Comparison of ENCODE assay signal across 8 cellular contexts in the genomic region with DNA sequence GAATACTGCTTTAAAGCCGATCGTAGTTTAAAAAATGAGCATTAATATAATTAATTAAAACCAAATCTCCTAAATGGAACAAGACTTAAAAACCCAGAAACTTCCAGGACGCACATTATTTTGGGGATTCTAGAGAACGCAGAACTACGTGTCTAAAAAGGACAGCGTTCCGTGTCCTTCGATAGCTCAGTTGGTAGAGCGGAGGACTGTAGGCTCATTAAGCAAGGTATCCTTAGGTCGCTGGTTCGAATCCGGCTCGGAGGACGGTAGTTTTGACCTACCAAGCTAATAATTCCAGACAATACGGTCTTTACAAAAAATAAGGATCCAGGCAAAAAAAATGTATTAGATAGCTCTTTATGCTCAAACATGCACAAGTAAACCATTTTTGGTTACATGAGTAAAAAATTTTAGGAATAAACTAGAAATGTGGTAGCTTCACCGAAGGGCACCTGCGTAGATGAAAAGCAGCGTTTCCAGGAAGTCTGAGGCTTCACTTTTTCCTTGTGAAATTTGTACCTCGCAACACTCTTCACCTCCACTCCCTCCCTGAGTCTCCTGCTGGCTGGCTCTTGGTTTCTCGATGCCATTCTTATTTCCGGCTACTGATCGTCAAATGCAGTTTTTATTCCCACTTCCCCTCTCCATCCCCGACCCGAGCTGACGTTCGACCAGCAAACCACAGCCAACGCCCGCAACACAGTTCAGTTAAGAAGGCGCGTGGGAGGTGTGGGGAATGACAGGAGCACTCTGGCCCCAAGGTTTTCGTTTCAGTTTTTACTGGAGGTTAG. TPM values are rescaled to one million over a fixed set of nuclear protein-coding genes. Genes with fewer than 3 reads are reported as not detected.
DNase-seq lines count a peak whose midpoint lies in the region; ATAC-seq and TF ChIP-seq lines count a peak whose summit lies in the region.

No MANE protein-coding gene starts in this region.

- H3K27me3 Mint-ChIP-seq in MCF 10A (ENCODE audit: insufficient read depth, unreplicated experiment), result peaks cover 2% of the 10 kb centered on the region

- POLR2A ChIA-PET in MCF 10A (lab: Yijun Ruan, JAX), result interaction anchor here (0.7 to 3.7 kb wide), 8 partner anchors 8 to 388 kb away, joined by 3 to 31 read pairs (median 4); a partner anchor contains a TSS

- intact Hi-C loops in MCF 10A (cut with micrococcal nuclease), result loop anchor here (1.0 kb wide), 1 partner anchor 18 kb away; no protein-coding TSS in a partner anchor

- DNase-seq in A172 (ENCODE audit: low spot score), result peak; percentile 91
- DNase-seq in T-helper 2 cell, result peak in 4 of 5 experiments; percentile 50 to 64 (median 62)
- peak; percentile 77 for DNase-seq in MCF 10A (ENCODE audit: unreplicated experiment)
- DNase-seq in kidney tubule cell (ENCODE audit: low spot score), result peak; percentile 87
- DNase-seq in stimulated activated CD4-positive, alpha-beta T cell treated with anti-CD3 and anti-CD28 coated beads, TNF-alpha, amount 100 ng/mL, for 24 hours (ENCODE audit: low read depth in 3 of 3), result peak in 2 of 3 experiments; percentile 64 to 80
- no peak for DNase-seq in epidermal melanocyte (ENCODE audit: insufficient read length, low spot score)

- no peak for TF ChIP-seq CTCF in MCF 10A (IDR thresholded peaks at IDR 0.05; ENCODE audit: unreplicated experiment)

- peak; percentile 44 for ATAC-seq in HG02885 (IDR thresholded peaks at IDR 0.05; ENCODE audit: poor library complexity, unreplicated experiment)
- ATAC-seq in GM18907 (IDR thresholded peaks at IDR 0.05; ENCODE audit: unreplicated experiment), result no peak

- CTCF ChIA-PET in MCF 10A (lab: Yijun Ruan, JAX), result interaction anchor here (0.6 to 9.2 kb wide), 8 partner anchors 8 to 537 kb away, joined by 3 to 84 read pairs (median 3); no protein-coding TSS in a partner anchor

- no peaks in the 10 kb centered on the region for H3K9me3 Mint-ChIP-seq in MCF 10A (ENCODE audit: unreplicated experiment)

- H3K4me1 Mint-ChIP-seq in MCF 10A (ENCODE audit: insufficient read depth, unreplicated experiment), result peaks cover 6% of the 10 kb centered on the region

- H3K4me3 Mint-ChIP-seq in MCF 10A (ENCODE audit: unreplicated experiment), result peak overlapping the region; percentile 74

- no peak overlapping the region for H3K27ac Mint-ChIP-seq in MCF 10A (ENCODE audit: low read depth, unreplicated experiment)

- no TSS peak for BruUV-seq in MCF 10A (replicated peaks; lab: Mats Ljungman, UMichigan)

- peaks cover 8% of the 10 kb centered on the region for H3K36me3 Mint-ChIP-seq in MCF 10A (ENCODE audit: insufficient read depth, unreplicated experiment)

RNA-seq across cellular contexts. Expression of a gene that starts 19.6 kb away (rescaled TPM):
- 18.9 and 20.4 TPM in 2 replicates for total RNA-seq in A172 (2014; rRNA removed; shearing (Covaris generic))
- 11.9 and 12.9 TPM in 2 replicates for total RNA-seq in MCF 10A (2022)

RNA-seq across cellular contexts. Expression of a gene that starts 39.0 kb away (rescaled TPM):
- total RNA-seq in A172 (2014; rRNA removed; shearing (Covaris generic)), result 101 and 106 TPM in 2 replicates
- 71.7 and 75.4 TPM in 2 replicates for total RNA-seq in MCF 10A (2022)
